Comparison of ENCODE assay signal across 8 cellular contexts in the genomic region with DNA sequence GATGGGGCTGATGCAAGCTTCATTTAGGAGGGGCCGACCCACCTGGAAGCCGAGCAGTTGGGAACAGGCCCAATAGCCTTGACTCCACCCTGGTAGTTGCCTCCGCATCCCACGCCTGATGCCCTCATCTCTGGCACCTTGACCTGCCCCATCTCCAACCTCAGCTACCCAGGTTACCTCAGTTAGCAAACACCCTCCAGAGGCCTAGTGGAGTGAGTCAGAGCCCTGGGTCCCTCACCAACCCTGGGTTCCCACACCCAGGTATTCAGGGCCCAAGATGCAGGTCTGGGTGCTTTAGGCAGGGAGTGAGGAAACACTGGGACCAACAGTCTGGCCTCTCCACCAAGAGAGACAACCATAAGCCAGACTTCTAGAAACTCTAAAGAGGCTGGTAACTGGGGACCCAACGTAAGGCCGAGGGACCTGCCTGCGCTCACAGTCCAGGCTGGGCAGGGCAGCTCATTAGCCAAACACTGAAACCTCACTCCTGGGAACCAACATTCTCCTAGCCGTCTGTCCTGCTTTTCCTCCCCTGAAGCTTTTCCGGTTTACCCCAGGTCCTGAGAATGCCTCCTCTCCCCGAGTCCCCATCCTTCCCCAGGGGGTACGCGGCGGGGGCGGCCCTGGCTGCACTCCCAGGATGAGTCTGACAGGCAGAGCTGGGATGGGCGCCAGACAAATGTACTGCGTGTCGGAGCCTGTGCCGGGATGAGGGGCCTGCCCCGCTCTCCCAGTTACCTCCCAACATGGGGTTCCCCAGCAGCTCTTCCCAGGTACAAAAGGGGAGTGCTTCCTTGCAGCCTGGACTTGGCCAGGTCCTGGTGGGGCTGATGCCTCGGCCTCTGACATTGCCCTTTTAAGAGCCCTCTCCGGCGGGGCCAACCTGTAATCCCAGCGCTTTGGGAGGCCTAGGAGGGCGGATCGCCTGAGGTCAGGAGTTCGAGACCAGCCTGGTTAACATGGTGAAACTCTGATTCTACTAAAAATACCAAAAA. TPM values are rescaled to one million over a fixed set of nuclear protein-coding genes. Genes with fewer than 3 reads are reported as not detected.
DNase-seq lines count a peak whose midpoint lies in the region; ATAC-seq and TF ChIP-seq lines count a peak whose summit lies in the region.

No MANE protein-coding gene starts in this region.

- H3K36me3 Mint-ChIP-seq in activated CD8-positive, alpha-beta memory T cell treated with anti-CD3 and anti-CD28 coated beads, Interleukin-2, amount 10 ng/mL, durations not matched to agents 7 days and 5 days = peaks cover 17% of the 10 kb centered on the region

- H3K27me3 ChIP-seq in BE2C (no peaks in the 10 kb centered on the region), Karpas-422 (ENCODE audit: low read length) (no peaks in the 10 kb centered on the region)

- peaks cover 42% of the 10 kb centered on the region for H3K36me3 ChIP-seq in BE2C
- H3K36me3 ChIP-seq in Karpas-422 (ENCODE audit: insufficient read depth, low read length) = peaks cover 9% of the 10 kb centered on the region

- H3K27ac Mint-ChIP-seq in activated CD8-positive, alpha-beta memory T cell treated with anti-CD3 and anti-CD28 coated beads, Interleukin-2, amount 10 ng/mL, durations not matched to agents 7 days and 5 days = no peak overlapping the region

- no peak for TF ChIP-seq CTCF in BE2C (IDR thresholded peaks at IDR 0.05; ENCODE audit: low read depth, low read length)

- peaks cover 12% of the 10 kb centered on the region for H3K27me3 Mint-ChIP-seq in activated CD8-positive, alpha-beta memory T cell treated with anti-CD3 and anti-CD28 coated beads, Interleukin-2, amount 10 ng/mL, durations not matched to agents 7 days and 5 days

- H2AFZ ChIP-seq in Karpas-422 (ENCODE audit: low read length) = no peak overlapping the region

- CTCF ChIA-PET in activated CD8-positive, alpha-beta memory T cell treated with anti-CD3 and anti-CD28 coated beads, Interleukin-2, amount 10 ng/mL, durations not matched to agents 7 days and 5 days (lab: Charles Lee) = interaction anchor here (0.7 to 2.0 kb wide), 3 partner anchors 9 to 159 kb away, joined by 3 to 6 read pairs (median 4); a partner anchor contains a TSS

- peaks cover 7% of the 10 kb centered on the region; the same call in 1 of the 2 replicates for H3K4me1 ChIP-seq in BE2C
- H3K4me1 ChIP-seq in Karpas-422 (ENCODE audit: low read length) = no peaks in the 10 kb centered on the region

- peaks cover 3% of the 10 kb centered on the region; the same call in 1 of the 2 replicates for H4K20me1 ChIP-seq in Karpas-422 (ENCODE audit: insufficient read depth, low read depth, low read length)

- H3K9me3 ChIP-seq in BE2C (no peaks in the 10 kb centered on the region), Karpas-422 (ENCODE audit: low read length) (no peaks in the 10 kb centered on the region), iPS-18c (ENCODE audit: control insufficient read depth, insufficient read depth, low read length) (no peaks in the 10 kb centered on the region)

- H3K9ac ChIP-seq in Karpas-422 (ENCODE audit: low read length) = no peak overlapping the region

- H3K9me2 ChIP-seq in Karpas-422 (replicated peaks; ENCODE audit: insufficient read depth, low read length) = no peaks in the 10 kb centered on the region

- no peaks in the 10 kb centered on the region for H3K9me3 Mint-ChIP-seq in activated CD8-positive, alpha-beta memory T cell treated with anti-CD3 and anti-CD28 coated beads, Interleukin-2, amount 10 ng/mL, durations not matched to agents 7 days and 5 days (ENCODE audit: low read depth)

- no peak overlapping the region for H3K27ac ChIP-seq in Karpas-422 (ENCODE audit: low read length)

- no peak overlapping the region for H3K4me3 Mint-ChIP-seq in activated CD8-positive, alpha-beta memory T cell treated with anti-CD3 and anti-CD28 coated beads, Interleukin-2, amount 10 ng/mL, durations not matched to agents 7 days and 5 days

- peak; percentile 41 for ATAC-seq in stimulated activated naive CD8-positive, alpha-beta T cell treated with anti-CD3 and anti-CD28 coated beads, Interleukin-15, Interleukin-2, amounts not matched to agents 100 U/mL and 50 U/mL, for 24 hours
- ATAC-seq in GM21447 (IDR thresholded peaks at IDR 0.05; ENCODE audit: unreplicated experiment) = no peak
- no peak for ATAC-seq in activated CD8-positive, alpha-beta memory T cell treated with anti-CD3 and anti-CD28 coated beads, Interleukin-2, amount 10 ng/mL, durations not matched to agents 7 days and 5 days

- peak; percentile 62 for DNase-seq in BE2C
- peak; percentile 65 for DNase-seq in Karpas-422
- DNase-seq in astrocyte of the hippocampus (ENCODE audit: low read depth, low spot score) = peak; percentile 64
- peak; percentile 29 for DNase-seq in stimulated activated naive CD8-positive, alpha-beta T cell treated with anti-CD3 and anti-CD28 coated beads, Interleukin-15, Interleukin-2, amounts not matched to agents 100 U/mL and 50 U/mL, for 24 hours
- DNase-seq in activated CD8-positive, alpha-beta memory T cell treated with anti-CD3 and anti-CD28 coated beads, Interleukin-2, amount 10 ng/mL, durations not matched to agents 7 days and 5 days = no peak
- DNase-seq in DMS114 treated with DMSO at 0.1 percent for 48 hours (lab: John Stamatoyannopoulos, UW; ENCODE audit: unreplicated experiment) = no peak

- H3K4me1 Mint-ChIP-seq in activated CD8-positive, alpha-beta memory T cell treated with anti-CD3 and anti-CD28 coated beads, Interleukin-2, amount 10 ng/mL, durations not matched to agents 7 days and 5 days = peaks cover under 1% of the 10 kb centered on the region

- H3K4me2 ChIP-seq in Karpas-422 (ENCODE audit: low read depth, low read length, poor library complexity, severe bottlenecking) = no peak overlapping the region

- H3K79me2 ChIP-seq in Karpas-422 (ENCODE audit: low read length) = no peaks in the 10 kb centered on the region

- H3K4me3 ChIP-seq in BE2C (ENCODE audit: low read depth, low read length) (no peak overlapping the region), Karpas-422 (ENCODE audit: low read length) (no peak overlapping the region), iPS-18c (ENCODE audit: insufficient read depth, low read depth, low read length) (0 out of 2 replicates have a peak overlapping the region, but pooled peaks have one; percentile 20)

RNA-seq across cellular contexts. Expression of a gene that starts 8.9 kb away (rescaled TPM):
- polyA plus RNA-seq in BE2C (2012; ENCODE audit: insufficient read depth, insufficient read length, low read depth) = 39.5 TPM
- total RNA-seq in Karpas-422 (2014; rRNA removed; shearing (Covaris generic); ENCODE audit: low replicate concordance) = 0.43 and 1.2 TPM in 2 replicates
- total RNA-seq in activated CD8-positive, alpha-beta memory T cell treated with anti-CD3 and anti-CD28 coated beads, Interleukin-2, amount 10 ng/mL, durations not matched to agents 7 days and 5 days = 1 to 10 TPM; 3.3 to 4.0 TPM

RNA-seq across cellular contexts. Expression of a gene that starts 26.7 kb away (rescaled TPM):
- 865 TPM for polyA plus RNA-seq in BE2C (2012; ENCODE audit: insufficient read depth, insufficient read length, low read depth)
- total RNA-seq in Karpas-422 (2014; rRNA removed; shearing (Covaris generic); ENCODE audit: low replicate concordance) = 184 and 248 TPM in 2 replicates
- 100 to 1,000 TPM; 148 to 194 TPM for total RNA-seq in activated CD8-positive, alpha-beta memory T cell treated with anti-CD3 and anti-CD28 coated beads, Interleukin-2, amount 10 ng/mL, durations not matched to agents 7 days and 5 days

RNA-seq across cellular contexts. Expression of a gene that starts 42.5 kb away (rescaled TPM):
- polyA plus RNA-seq in BE2C (2012; ENCODE audit: insufficient read depth, insufficient read length, low read depth) = 6.6 TPM
- 6.3 and 24.2 TPM in 2 replicates for total RNA-seq in Karpas-422 (2014; rRNA removed; shearing (Covaris generic); ENCODE audit: low replicate concordance)
- 10 to 100 TPM; 19.6 to 36.1 TPM for total RNA-seq in activated CD8-positive, alpha-beta memory T cell treated with anti-CD3 and anti-CD28 coated beads, Interleukin-2, amount 10 ng/mL, durations not matched to agents 7 days and 5 days

Comparison
In these comparisons a context has a peak if more than half of its experiments do, and no peak if none do; other contexts are left out.
1. DNase-seq: peak in BE2C (single experiment), Karpas-422 (single experiment), astrocyte of the hippocampus (single experiment) and stimulated activated naive CD8-positive, alpha-beta T cell treated with anti-CD3 and anti-CD28 coated beads, Interleukin-15, Interleukin-2, amounts not matched to agents 100 U/mL and 50 U/mL, for 24 hours (single experiment); none in activated CD8-positive, alpha-beta memory T cell treated with anti-CD3 and anti-CD28 coated beads, Interleukin-2, amount 10 ng/mL, durations not matched to agents 7 days and 5 days (single experiment) and DMS114 treated with DMSO at 0.1 percent for 48 hours (single experiment).